ENCODE assay signal across 4 cellular contexts in the genomic region with DNA sequence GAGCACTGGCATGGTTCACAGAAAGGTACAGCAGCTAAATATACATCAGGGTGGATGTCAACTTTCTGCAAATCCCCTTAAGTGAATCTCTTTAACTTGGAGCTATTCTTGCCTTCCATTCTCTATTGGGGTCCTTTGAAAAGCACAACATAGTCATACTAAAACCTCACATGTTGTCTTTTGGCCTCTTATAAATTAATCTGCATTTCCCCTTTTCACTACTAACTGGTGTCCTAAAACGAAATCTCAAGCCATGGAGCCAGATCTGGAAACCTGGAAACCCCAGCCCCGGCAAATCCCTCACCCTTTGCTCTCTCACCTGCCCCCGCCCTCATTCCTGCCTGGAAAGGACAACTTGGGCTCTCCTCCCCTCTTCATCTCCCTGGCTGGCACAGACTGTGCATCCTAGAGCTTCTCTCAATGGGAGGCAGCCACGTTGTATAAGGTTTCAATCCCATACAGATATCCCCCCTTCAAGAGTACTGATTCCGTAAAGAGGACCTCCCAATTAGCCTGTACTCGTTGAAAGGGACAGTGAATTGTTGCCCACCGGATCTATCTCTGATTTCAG.
A peak's percentile ranks its signal among the peaks of the same experiment; 100 is the strongest.
TF ChIP-seq lines count a peak whose summit lies in the region.

No MANE protein-coding gene starts in this region.

TF ChIP-seq in SK-N-SH, 30 proteins besides CTCF, POLR2A, EP300 and RAD21:
- TF ChIP-seq TEAD4 (IDR thresholded peaks at IDR 0.05; ENCODE audit: borderline replicate concordance, insufficient read depth) (no peak), ELF1 (IDR thresholded peaks at IDR 0.05) (no peak), SMC3 (IDR thresholded peaks at IDR 0.05; ENCODE audit: low read depth, low read length) (no peak), MAX (IDR thresholded peaks at IDR 0.05; ENCODE audit: low read depth) (no peak), YY1 (IDR thresholded peaks at IDR 0.05; ENCODE audit: low read depth) (no peak), ZBTB33 (IDR thresholded peaks at IDR 0.05; ENCODE audit: borderline replicate concordance, low read depth) (no peak), TCF12 (IDR thresholded peaks at IDR 0.05) (no peak), GATA2 (CRISPR knock-in tag; IDR thresholded peaks at IDR 0.05) (no peak), RCOR1 (IDR thresholded peaks at IDR 0.05; ENCODE audit: low read length) (no peak), JUND (IDR thresholded peaks at IDR 0.05) (no peak), TAF1 (IDR thresholded peaks at IDR 0.05; ENCODE audit: borderline replicate concordance, low read depth, low read length) (no peak)
- TF ChIP-seq, protein P1, sequence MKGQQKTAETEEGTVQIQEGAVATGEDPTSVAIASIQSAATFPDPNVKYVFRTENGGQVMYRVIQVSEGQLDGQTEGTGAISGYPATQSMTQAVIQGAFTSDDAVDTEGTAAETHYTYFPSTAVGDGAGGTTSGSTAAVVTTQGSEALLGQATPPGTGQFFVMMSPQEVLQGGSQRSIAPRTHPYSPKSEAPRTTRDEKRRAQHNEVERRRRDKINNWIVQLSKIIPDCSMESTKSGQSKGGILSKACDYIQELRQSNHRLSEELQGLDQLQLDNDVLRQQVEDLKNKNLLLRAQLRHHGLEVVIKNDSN (IDR thresholded peaks at IDR 0.05; ENCODE audit: borderline replicate concordance, low read depth): no peak

TF ChIP-seq in SK-N-SH treated with all-trans-retinoic acid at 6 μM for 48 hours, 23 proteins besides CTCF, POLR2A, EP300 and RAD21:
- TF ChIP-seq RARB (CRISPR knock-in tag; IDR thresholded peaks at IDR 0.05): no peak
- no peak for TF ChIP-seq CSDC2 (CRISPR knock-in tag; IDR thresholded peaks at IDR 0.05)
- TF ChIP-seq ZNF70 (CRISPR knock-in tag; IDR thresholded peaks at IDR 0.05): no peak
- TF ChIP-seq GLIS3 (CRISPR knock-in tag; IDR thresholded peaks at IDR 0.05): no peak
- TF ChIP-seq ISL1 (CRISPR knock-in tag; IDR thresholded peaks at IDR 0.05): no peak
- TF ChIP-seq BACH2 (CRISPR knock-in tag; IDR thresholded peaks at IDR 0.05; ENCODE audit: borderline replicate concordance): no peak
- no peak for TF ChIP-seq ZFP30 (CRISPR knock-in tag; IDR thresholded peaks at IDR 0.05)
- TF ChIP-seq ARNTL (CRISPR knock-in tag; IDR thresholded peaks at IDR 0.05; ENCODE audit: borderline replicate concordance, low read depth): no peak

TF ChIP-seq in K562, 482 proteins besides CTCF, POLR2A, EP300 and RAD21:
- no peak for TF ChIP-seq CREBBP (IDR thresholded peaks at IDR 0.05; ENCODE audit: low read depth, low read length)
- no peak for TF ChIP-seq MAFF (IDR thresholded peaks at IDR 0.05; ENCODE audit: low read length)
- no peak for TF ChIP-seq ZBTB8A (IDR thresholded peaks at IDR 0.05; ENCODE audit: partially characterized antibody)
- TF ChIP-seq CHD4 (IDR thresholded peaks at IDR 0.05; ENCODE audit: insufficient read depth, insufficient replicate concordance, low read depth, low read length, poor library complexity, severe bottlenecking): no peak
- TF ChIP-seq SMARCC2 (IDR thresholded peaks at IDR 0.05; ENCODE audit: low read depth): no peak
- TF ChIP-seq GTF2E2 (tag; IDR thresholded peaks at IDR 0.05): no peak
- no peak for TF ChIP-seq CXXC5 (CRISPR knock-in tag; IDR thresholded peaks at IDR 0.05)
- TF ChIP-seq, protein P2, sequence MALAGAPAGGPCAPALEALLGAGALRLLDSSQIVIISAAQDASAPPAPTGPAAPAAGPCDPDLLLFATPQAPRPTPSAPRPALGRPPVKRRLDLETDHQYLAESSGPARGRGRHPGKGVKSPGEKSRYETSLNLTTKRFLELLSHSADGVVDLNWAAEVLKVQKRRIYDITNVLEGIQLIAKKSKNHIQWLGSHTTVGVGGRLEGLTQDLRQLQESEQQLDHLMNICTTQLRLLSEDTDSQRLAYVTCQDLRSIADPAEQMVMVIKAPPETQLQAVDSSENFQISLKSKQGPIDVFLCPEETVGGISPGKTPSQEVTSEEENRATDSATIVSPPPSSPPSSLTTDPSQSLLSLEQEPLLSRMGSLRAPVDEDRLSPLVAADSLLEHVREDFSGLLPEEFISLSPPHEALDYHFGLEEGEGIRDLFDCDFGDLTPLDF (CRISPR knock-in tag; IDR thresholded peaks at IDR 0.05): no peak
- no peak for TF ChIP-seq ZNF717 (CRISPR knock-in tag; IDR thresholded peaks at IDR 0.05)
- TF ChIP-seq HSF4 (CRISPR knock-in tag; IDR thresholded peaks at IDR 0.05; ENCODE audit: borderline replicate concordance): no peak
- TF ChIP-seq ELF4 (CRISPR knock-in tag; IDR thresholded peaks at IDR 0.05): no peak
- no peak for TF ChIP-seq SMARCB1 (IDR thresholded peaks at IDR 0.05; ENCODE audit: insufficient read length, low read depth)
- TF ChIP-seq ZNF518B (CRISPR knock-in tag; IDR thresholded peaks at IDR 0.05): no peak
- TF ChIP-seq ZKSCAN1 (IDR thresholded peaks at IDR 0.05; ENCODE audit: low read depth, low read length): no peak
- no peak for TF ChIP-seq POLR3G (IDR thresholded peaks at IDR 0.05; ENCODE audit: extremely low read depth, insufficient read length, insufficient replicate concordance)
- TF ChIP-seq, protein P3, sequence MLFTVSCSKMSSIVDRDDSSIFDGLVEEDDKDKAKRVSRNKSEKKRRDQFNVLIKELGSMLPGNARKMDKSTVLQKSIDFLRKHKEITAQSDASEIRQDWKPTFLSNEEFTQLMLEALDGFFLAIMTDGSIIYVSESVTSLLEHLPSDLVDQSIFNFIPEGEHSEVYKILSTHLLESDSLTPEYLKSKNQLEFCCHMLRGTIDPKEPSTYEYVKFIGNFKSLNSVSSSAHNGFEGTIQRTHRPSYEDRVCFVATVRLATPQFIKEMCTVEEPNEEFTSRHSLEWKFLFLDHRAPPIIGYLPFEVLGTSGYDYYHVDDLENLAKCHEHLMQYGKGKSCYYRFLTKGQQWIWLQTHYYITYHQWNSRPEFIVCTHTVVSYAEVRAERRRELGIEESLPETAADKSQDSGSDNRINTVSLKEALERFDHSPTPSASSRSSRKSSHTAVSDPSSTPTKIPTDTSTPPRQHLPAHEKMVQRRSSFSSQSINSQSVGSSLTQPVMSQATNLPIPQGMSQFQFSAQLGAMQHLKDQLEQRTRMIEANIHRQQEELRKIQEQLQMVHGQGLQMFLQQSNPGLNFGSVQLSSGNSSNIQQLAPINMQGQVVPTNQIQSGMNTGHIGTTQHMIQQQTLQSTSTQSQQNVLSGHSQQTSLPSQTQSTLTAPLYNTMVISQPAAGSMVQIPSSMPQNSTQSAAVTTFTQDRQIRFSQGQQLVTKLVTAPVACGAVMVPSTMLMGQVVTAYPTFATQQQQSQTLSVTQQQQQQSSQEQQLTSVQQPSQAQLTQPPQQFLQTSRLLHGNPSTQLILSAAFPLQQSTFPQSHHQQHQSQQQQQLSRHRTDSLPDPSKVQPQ (CRISPR knock-in tag; IDR thresholded peaks at IDR 0.05; ENCODE audit: borderline replicate concordance): no peak
- TF ChIP-seq SOX6 (IDR thresholded peaks at IDR 0.05): no peak

TF ChIP-seq in liver, 16 proteins besides CTCF, POLR2A, EP300 and RAD21:
- no peak for TF ChIP-seq HNF4G (IDR thresholded peaks at IDR 0.05)
- TF ChIP-seq YY1 (IDR thresholded peaks at IDR 0.05): peak; percentile 50
- peak in 1 of 2 donors; percentile 6 for TF ChIP-seq RXRA (IDR thresholded peaks at IDR 0.05)
